ENCODE assay signal across 9 cellular contexts in the genomic region with DNA sequence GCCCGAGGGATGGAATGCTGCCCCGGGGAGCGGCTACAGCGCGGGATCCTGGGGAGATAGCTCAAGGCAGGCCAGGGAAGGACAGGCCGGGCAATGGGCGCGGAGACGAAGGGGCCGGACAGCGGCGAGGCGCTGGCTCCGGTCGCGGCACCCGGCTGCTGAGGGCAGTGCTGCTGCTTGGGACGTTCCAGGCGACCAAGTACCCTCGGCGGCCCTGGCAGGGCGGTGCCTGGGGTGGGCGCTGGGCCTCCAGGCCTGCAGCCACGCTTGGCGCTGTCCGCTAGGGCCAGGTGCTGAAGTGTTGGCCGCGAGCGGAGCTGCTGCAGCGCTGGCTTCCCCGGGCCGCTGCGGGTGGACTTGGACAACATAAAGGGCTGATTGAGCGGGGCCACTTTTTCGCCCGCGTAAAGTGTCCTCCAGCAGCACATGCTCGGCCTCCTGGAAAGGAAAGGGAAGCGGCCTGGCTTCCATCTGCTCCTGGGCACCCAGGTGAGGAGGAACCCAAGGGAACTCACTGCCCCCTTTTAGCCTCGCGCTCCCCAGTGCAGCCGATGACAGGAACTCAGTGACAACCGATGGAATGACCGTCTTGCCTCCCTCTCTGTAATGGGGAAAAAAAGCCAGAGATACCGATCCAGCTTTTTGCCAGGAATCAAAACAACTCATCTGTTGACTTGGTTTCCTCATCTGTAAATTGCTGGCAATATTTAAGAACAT. TPM values are rescaled to one million over a fixed set of nuclear protein-coding genes. Genes with fewer than 3 reads are reported as not detected.
DNase-seq lines count a peak whose midpoint lies in the region; FAIRE-seq and TF ChIP-seq lines count a peak whose summit lies in the region.
"Had no signal": no experiment of that assay in that cellular context is flagged by ENCODE, and none has a peak within 500 bp of the region (broad histone marks: within the 10 kb centered on the region; RNA-seq: fewer than 3 reads in every experiment).

No MANE protein-coding gene starts in this region.

- no peak overlapping the region for H3K4me3 ChIP-seq in kidney (ENCODE audit: low read length in 2 of 2)
- H3K4me3 ChIP-seq: tibial nerve had no signal

- in situ Hi-C loops in G401 (cut with HindIII; ENCODE audit: low sequenced_read_pairs), result no loop called here

- no peak overlapping the region for H3K9ac ChIP-seq in kidney (ENCODE audit: low read length in 2 of 2)

- peak; percentile 21 for TF ChIP-seq CTCF in kidney (IDR thresholded peaks at IDR 0.05; ENCODE audit: borderline replicate concordance, extremely low read depth, insufficient read depth)

- intact Hi-C loops in kidney (cut with DNase I), result no loop called here

- H3K27ac ChIP-seq in kidney (ENCODE audit: low read depth in 2 of 2, low read length in 2 of 2), result no peak overlapping the region
- H3K27ac ChIP-seq: tibial nerve had no signal

- peaks cover 0 to 2% of the 10 kb centered on the region in 2 donors for H3K4me1 ChIP-seq in kidney (ENCODE audit: control insufficient read depth in 1 of 2, insufficient read depth in 1 of 2, low read depth in 1 of 2, low read length in 2 of 2)

- peak; percentile 60 for DNase-seq in G401 (ENCODE audit: low spot score)
- DNase-seq in NCI-H226, result peak; percentile 18
- DNase-seq in brain pericyte (ENCODE audit: low read depth, low spot score), result peak; percentile 11
- peak; percentile 90 for DNase-seq in kidney
- peak; percentile 20 for DNase-seq in stimulated activated CD4-positive, alpha-beta T cell treated with anti-CD3 and anti-CD28 coated beads, Interleukin-4, amount 100 ng/mL, for 1 hour
- no peak for DNase-seq in GM19240 (ENCODE audit: insufficient read length, low spot score)
- no peak for DNase-seq in NCI-H2107 (lab: John Stamatoyannopoulos, UW)
- DNase-seq in effector CD8-positive, alpha-beta T cell (lab: John Stamatoyannopoulos, UW), result no peak

- no peak for FAIRE-seq in kidney (lab: Jason Lieb, UNC)

- H3K9me3 ChIP-seq in kidney (ENCODE audit: control insufficient read depth in 1 of 2, low read length in 2 of 2), result no peaks in the 10 kb centered on the region
- H3K9me3 ChIP-seq: tibial nerve had no signal

- H3K36me3 ChIP-seq in kidney (ENCODE audit: control insufficient read depth in 1 of 2, insufficient read depth in 2 of 2, low read length in 2 of 2), result no peaks in the 10 kb centered on the region
- H3K36me3 ChIP-seq: tibial nerve had no signal

RNA-seq across cellular contexts. Expression of gene CLEC3A, which starts 23.7 kb away (rescaled TPM):
- not detected in 2 replicates for total RNA-seq in G401 (2014; rRNA removed; shearing (Covaris generic))
- not detected for total RNA-seq in kidney
- not detected for polyA plus RNA-seq in kidney (ENCODE audit: insufficient read depth, low read depth, low replicate concordance)
- total RNA-seq: tibial nerve had no signal

RNA-seq across cellular contexts. Expression of gene WWOX, which starts 53.4 kb away (rescaled TPM):
- total RNA-seq in G401 (2014; rRNA removed; shearing (Covaris generic)), result 31.1 and 38.9 TPM in 2 replicates
- 30.3 TPM for total RNA-seq in kidney
- 22.5 TPM for polyA plus RNA-seq in kidney (ENCODE audit: insufficient read depth, low read depth, low replicate concordance)

Comparison
In these comparisons a context has a peak if more than half of its experiments do, and no peak if none do; other contexts are left out.
1. DNase-seq: peak in G401 (single experiment), NCI-H226 (single experiment), brain pericyte (single experiment), kidney (single experiment) and stimulated activated CD4-positive, alpha-beta T cell treated with anti-CD3 and anti-CD28 coated beads, Interleukin-4, amount 100 ng/mL, for 1 hour (single experiment); none in GM19240 (single experiment), NCI-H2107 (single experiment) and effector CD8-positive, alpha-beta T cell (single experiment).